Comparison of ENCODE assay signal across 8 cellular contexts in the genomic region with DNA sequence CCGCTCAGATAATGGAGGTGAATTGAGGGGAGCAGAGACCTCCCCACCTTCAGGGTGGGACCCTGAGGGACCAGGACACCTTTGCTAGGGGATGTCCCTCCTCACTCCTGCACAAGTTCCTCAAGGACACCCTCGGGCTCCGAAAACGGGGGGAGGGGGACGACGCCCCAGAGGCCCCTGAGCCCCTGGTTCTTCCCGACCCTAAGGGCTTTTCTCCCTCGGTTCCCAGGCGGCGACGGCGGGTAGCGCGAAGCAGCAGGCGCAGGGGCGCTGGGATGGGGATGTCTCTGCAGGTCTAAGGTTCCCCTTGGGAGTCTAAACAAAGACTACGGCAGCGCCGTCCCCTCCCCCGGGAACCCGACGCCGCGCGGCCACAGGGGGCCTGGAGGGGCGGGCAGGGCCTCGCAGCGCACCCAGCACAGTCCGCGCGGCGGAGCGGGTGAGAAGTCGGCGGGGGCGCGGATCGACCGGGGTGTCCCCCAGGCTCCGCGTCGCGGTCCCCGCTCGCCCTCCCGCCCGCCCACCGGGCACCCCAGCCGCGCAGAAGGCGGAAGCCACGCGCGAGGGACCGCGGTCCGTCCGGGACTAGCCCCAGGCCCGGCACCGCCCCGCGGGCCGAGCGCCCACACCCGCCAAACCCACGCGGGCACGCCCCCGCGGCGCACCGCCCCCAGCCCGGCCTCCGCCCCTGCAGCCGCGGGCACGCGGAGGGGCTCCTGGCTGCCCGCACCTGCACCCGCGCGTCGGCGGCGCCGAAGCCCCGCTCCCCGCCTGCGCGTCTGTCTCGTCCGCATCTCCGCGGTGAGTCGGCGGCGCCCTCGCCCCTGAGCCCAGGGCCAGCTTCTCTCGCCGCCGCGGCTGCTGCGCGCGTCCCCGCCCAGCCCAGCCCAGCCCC. TPM values are rescaled to one million over a fixed set of nuclear protein-coding genes. Genes with fewer than 3 reads are reported as not detected.
DNase-seq lines count a peak whose midpoint lies in the region; ATAC-seq and TF ChIP-seq lines count a peak whose summit lies in the region.

No MANE protein-coding gene starts in this region.

- no peak overlapping the region for H4K12ac ChIP-seq in trophoblast cell (ENCODE audit: low read depth, low read length)

- H3K27me3 ChIP-seq in trophoblast cell (ENCODE audit: insufficient read depth, low read length), result peaks cover 47% of the 10 kb centered on the region
- H3K27me3 ChIP-seq in CD4-positive, alpha-beta memory T cell (ENCODE audit: insufficient read depth, low read length), result peaks cover 16% of the 10 kb centered on the region

- H3K27me3 Mint-ChIP-seq in CD4-positive, alpha-beta memory T cell, result peaks cover 42 to 44% of the 10 kb centered on the region in 2 donors

- no peak overlapping the region for H2AFZ ChIP-seq in OCI-LY7 (ENCODE audit: low read length)
- no peak overlapping the region for H2AFZ ChIP-seq in trophoblast cell (ENCODE audit: insufficient read depth, low read length, poor library complexity)

- H3K36me3 ChIP-seq in OCI-LY7 (ENCODE audit: insufficient read depth, low read length), result no peaks in the 10 kb centered on the region
- no peaks in the 10 kb centered on the region for H3K36me3 ChIP-seq in trophoblast cell (ENCODE audit: control insufficient read depth in 1 of 2, insufficient read depth in 2 of 2, low read length in 2 of 2)
- no peaks in the 10 kb centered on the region for H3K36me3 ChIP-seq in CD4-positive, alpha-beta memory T cell (ENCODE audit: insufficient read depth, low read length)

- H3K4me1 ChIP-seq in OCI-LY7 (ENCODE audit: insufficient read depth, low read length, poor library complexity, severe bottlenecking) (peaks cover 13% of the 10 kb centered on the region), trophoblast cell (ENCODE audit: control insufficient read depth in 1 of 2, insufficient read depth in 2 of 2, low read length in 2 of 2) (no peaks in the 10 kb centered on the region)
- peaks cover 10% of the 10 kb centered on the region for H3K4me1 ChIP-seq in CD4-positive, alpha-beta memory T cell (ENCODE audit: insufficient read depth, low read length)

- no peak overlapping the region for H3K9ac ChIP-seq in trophoblast cell (ENCODE audit: low read length)

- H3K36me3 Mint-ChIP-seq in CD4-positive, alpha-beta memory T cell, result no peaks in the 10 kb centered on the region

- no peaks in the 10 kb centered on the region for H3K9me2 ChIP-seq in OCI-LY7 (ENCODE audit: insufficient read depth, low read length)

- BruUV-seq in OCI-LY7 (replicated peaks; lab: Mats Ljungman, UMichigan), result no TSS peak

- H4K8ac ChIP-seq in trophoblast cell (ENCODE audit: low read depth, low read length), result no peak overlapping the region

- H3K27ac ChIP-seq in OCI-LY7 (ENCODE audit: low read depth, low read length, poor library complexity, severe bottlenecking), result no peak overlapping the region
- no peak overlapping the region for H3K27ac ChIP-seq in trophoblast cell (ENCODE audit: low read depth, low read length)
- H3K27ac ChIP-seq in CD4-positive, alpha-beta memory T cell (ENCODE audit: low read depth, low read length), result no peak overlapping the region

- DNase-seq in GM10266 (ENCODE audit: extremely low spot score), result peak; percentile 64
- no peak for DNase-seq in OCI-LY7 (ENCODE audit: low spot score)
- DNase-seq in trophoblast cell, result no peak
- no peak for DNase-seq in NCI-H524 treated with DMSO at 0.1 percent for 48 hours (lab: John Stamatoyannopoulos, UW)
- no peak for DNase-seq in hippocampal formation (lab: John Stamatoyannopoulos, UW)
- DNase-seq in A172 (ENCODE audit: low spot score), result no peak
- no peak for DNase-seq in CD4-positive, alpha-beta memory T cell

- CTCF ChIA-PET in OCI-LY7 (lab: Charles Lee; ENCODE audit: unreplicated experiment), result no interaction called here
- CTCF ChIA-PET in CD4-positive, alpha-beta memory T cell (lab: Charles Lee; ENCODE audit: partially characterized antibody), result no interaction called here

- POLR2A ChIA-PET in OCI-LY7 (lab: Charles Lee), result no interaction called here
- POLR2A ChIA-PET in CD4-positive, alpha-beta memory T cell (lab: Charles Lee; ENCODE audit: partially characterized antibody), result no interaction called here

- H3K14ac ChIP-seq in trophoblast cell (ENCODE audit: low read length), result no peak overlapping the region

- H2BK5ac ChIP-seq in trophoblast cell (ENCODE audit: low read depth, low read length, poor library complexity), result no peak overlapping the region

- intact Hi-C loops in OCI-LY7 (cut with micrococcal nuclease; ENCODE audit: unreplicated experiment), result no loop called here
- intact Hi-C loops in CD4-positive, alpha-beta memory T cell (cut with micrococcal nuclease), result no loop called here

- no peaks in the 10 kb centered on the region for H3K79me1 ChIP-seq in trophoblast cell (ENCODE audit: low read length)

- no peak for TF ChIP-seq CTCF in GM10266 (IDR thresholded peaks at IDR 0.05; ENCODE audit: control insufficient read depth, insufficient read depth, low read depth, missing control alignments)
- no peak for TF ChIP-seq CTCF in OCI-LY7 (conservative IDR thresholded peaks at IDR 0.05; ENCODE audit: low read length)

- peaks cover 2 to 16% (median 7%) of the 10 kb centered on the region in 4 donors for H3K4me1 Mint-ChIP-seq in CD4-positive, alpha-beta memory T cell

- H3K27ac Mint-ChIP-seq in CD4-positive, alpha-beta memory T cell, result no peak overlapping the region

- H3K4ac ChIP-seq in trophoblast cell (ENCODE audit: low read depth, low read length), result no peak overlapping the region

- H3K4me3 ChIP-seq in OCI-LY7 (ENCODE audit: low read depth, low read length, poor library complexity, severe bottlenecking) (peak overlapping the region; percentile 56), trophoblast cell (ENCODE audit: low read depth, low read length) (peak overlapping the region; percentile 45)
- H3K4me3 ChIP-seq in CD4-positive, alpha-beta memory T cell (ENCODE audit: low read length in 2 of 2), result no peak overlapping the region

- no peak overlapping the region for H2BK12ac ChIP-seq in trophoblast cell (ENCODE audit: low read length)

- H3K18ac ChIP-seq in trophoblast cell (ENCODE audit: low read length), result no peak overlapping the region

- no peak overlapping the region for H2AK5ac ChIP-seq in trophoblast cell (ENCODE audit: low read length)

- H3K9me3 ChIP-seq in OCI-LY7 (ENCODE audit: low read length) (no peaks in the 10 kb centered on the region), trophoblast cell (ENCODE audit: insufficient read depth, low read depth, low read length) (no peaks in the 10 kb centered on the region)
- no peaks in the 10 kb centered on the region for H3K9me3 ChIP-seq in CD4-positive, alpha-beta memory T cell (ENCODE audit: control insufficient read depth in 1 of 2, low read length in 2 of 2)

- peak overlapping the region in 4 of 8 donors; percentile 34 to 61 (median 55) for H3K4me3 Mint-ChIP-seq in CD4-positive, alpha-beta memory T cell

- no peak overlapping the region for H3K23ac ChIP-seq in trophoblast cell (ENCODE audit: low read length)

- H3K9me3 Mint-ChIP-seq in CD4-positive, alpha-beta memory T cell, result no peaks in the 10 kb centered on the region

- H2BK120ac ChIP-seq in trophoblast cell (ENCODE audit: insufficient read depth, low read length, poor library complexity), result no peak overlapping the region

- no CpG with 5 or more reads among the region's 106 CpGs for WGBS in trophoblast cell (ENCODE audit: extremely low coverage, insufficient coverage, insufficient read length)

- no peaks in the 10 kb centered on the region for H4K20me1 ChIP-seq in OCI-LY7 (ENCODE audit: insufficient read depth, low read length)

- peak; percentile 19 for ATAC-seq in esophagus mucosa

- no peak overlapping the region for H4K91ac ChIP-seq in trophoblast cell (ENCODE audit: low read depth, low read length)

- H3K79me2 ChIP-seq in OCI-LY7 (ENCODE audit: insufficient read depth, low read depth, low read length), result no peaks in the 10 kb centered on the region
- no peaks in the 10 kb centered on the region for H3K79me2 ChIP-seq in trophoblast cell (ENCODE audit: control insufficient read depth, insufficient read depth, low read length, poor library complexity)

- H3K4me2 ChIP-seq in OCI-LY7 (ENCODE audit: low read length), result peak overlapping the region; percentile 56
- peak overlapping the region; percentile 90 for H3K4me2 ChIP-seq in trophoblast cell (ENCODE audit: low read length)

RNA-seq across cellular contexts. Expression of gene NDRG4, which starts 36.7 kb away (rescaled TPM):
- 2.9 and 8.8 TPM in 2 replicates for total RNA-seq in OCI-LY7 (2014; rRNA removed; shearing (Covaris generic))
- total RNA-seq in OCI-LY7 (2022), result 9.5 and 10.9 TPM in 2 replicates
- 31.6 TPM for total RNA-seq in esophagus mucosa
- 7.0 and 7.3 TPM in 2 replicates for polyA plus RNA-seq in trophoblast cell (2013)
- 25.2 and 27.6 TPM in 2 replicates for total RNA-seq in A172 (2014; rRNA removed; shearing (Covaris generic))
- 1 to 10 TPM; 1.3 TPM for total RNA-seq in CD4-positive, alpha-beta memory T cell
- polyA plus RNA-seq in CD4-positive, alpha-beta memory T cell, result under 1 TPM in 1 of 2 donors, not detected in 1; 0.22 TPM

RNA-seq across cellular contexts. Expression of gene SETD6, which starts 52.1 kb away (rescaled TPM):
- 13.5 and 19.6 TPM in 2 replicates for total RNA-seq in OCI-LY7 (2014; rRNA removed; shearing (Covaris generic))
- 33.1 and 33.6 TPM in 2 replicates for total RNA-seq in OCI-LY7 (2022)
- 11.7 TPM for total RNA-seq in esophagus mucosa
- polyA plus RNA-seq in trophoblast cell (2013), result 8.3 and 8.4 TPM in 2 replicates
- total RNA-seq in A172 (2014; rRNA removed; shearing (Covaris generic)), result 12.8 and 15.3 TPM in 2 replicates
- 10 to 100 TPM; 34.2 to 38.3 TPM for total RNA-seq in CD4-positive, alpha-beta memory T cell
- polyA plus RNA-seq in CD4-positive, alpha-beta memory T cell, result 10 to 100 TPM in 1 of 2 donors, 1 to 10 TPM in 1; 6.1 to 13.0 TPM

Comparison
In these comparisons a context has a peak if more than half of its experiments do, and no peak if none do; other contexts are left out.
1. H3K4me3 ChIP-seq: peak in OCI-LY7 (single experiment) and trophoblast cell (single experiment); none in CD4-positive, alpha-beta memory T cell (0 of 2).